In the genomic region with DNA sequence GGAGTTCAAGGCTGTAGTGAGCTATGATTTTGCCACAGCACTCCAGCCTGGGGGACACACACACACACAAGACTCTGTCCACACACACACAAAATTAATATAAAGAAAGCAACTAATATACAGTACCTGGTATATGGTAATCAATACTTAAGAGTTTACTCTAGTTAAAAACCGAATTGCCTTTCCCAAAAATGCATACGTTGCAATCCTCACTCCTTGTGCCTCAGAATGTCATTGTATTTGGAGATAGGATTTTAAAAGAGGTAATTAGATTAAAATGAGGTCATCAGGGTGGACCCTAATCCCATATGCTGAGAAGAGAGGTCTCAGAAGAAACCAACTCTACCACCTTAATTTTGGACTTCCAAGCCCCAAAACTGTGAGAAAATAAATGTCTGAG, we compare ENCODE assay signal across 28 cellular contexts.
"Had no signal": no experiment of that assay in that cellular context is flagged by ENCODE, and none has a peak within 500 bp of the region (broad histone marks: within the 10 kb centered on the region; RNA-seq: fewer than 3 reads in every experiment).

No MANE protein-coding gene starts in this region.

- DNase-seq: colonic mucosa; cortex of kidney; effector CD8-positive, alpha-beta T cell; effector memory CD8-positive, alpha-beta T cell; endodermal cell; erythroblast; esophagus squamous epithelium; foreskin fibroblast; foreskin melanocyte; gastrocnemius medialis; glutamatergic neuron; head of caudate nucleus; heart right ventricle; hippocampal formation; left cardiac atrium; left lung; left ventricle myocardium superior; lower lobe of right lung; mesenchymal stem cell; mucosa of descending colon; naive B cell had no signal

- H3K4me1 ChIP-seq: colonic mucosa, esophagus squamous epithelium, gastrocnemius medialis, left lung, lower lobe of right lung had no signal

- FAIRE-seq: endometrium, islet of Langerhans, keratinocyte had no signal

- H3K27ac ChIP-seq: colonic mucosa, epithelial cell of prostate, esophagus squamous epithelium, gastrocnemius medialis, heart right ventricle, left lung, lower lobe of right lung had no signal

- H3K4me3 ChIP-seq: colonic mucosa, esophagus squamous epithelium, gastrocnemius medialis, heart right ventricle, left lung, lower lobe of right lung, mucosa of descending colon had no signal

- H3K27ac Mint-ChIP-seq: dendritic cell treated with granulocyte-macrophage colony-stimulating factor and Interleukin-4, amounts not matched to agents 40 ng/mL and 50 ng/mL, for 4 days; effector memory CD8-positive, alpha-beta T cell; endodermal cell; mesothelial cell of epicardium; naive B cell had no signal

- ATAC-seq: effector memory CD8-positive, alpha-beta T cell; esophagus mucosa; gastrocnemius medialis; heart right ventricle; left cardiac atrium; left lung; left ventricle myocardium superior; lower lobe of right lung; mucosa of descending colon had no signal

- H3K4me3 Mint-ChIP-seq: dendritic cell treated with granulocyte-macrophage colony-stimulating factor and Interleukin-4, amounts not matched to agents 40 ng/mL and 50 ng/mL, for 4 days; effector memory CD8-positive, alpha-beta T cell; endodermal cell; mesothelial cell of epicardium; naive B cell had no signal

- H3K4me1 Mint-ChIP-seq: mesothelial cell of epicardium, naive B cell had no signal

- H3K27me3 ChIP-seq: colonic mucosa, esophagus squamous epithelium, gastrocnemius medialis, heart right ventricle, left lung had no signal

- H3K36me3 ChIP-seq: colonic mucosa, esophagus squamous epithelium, gastrocnemius medialis, heart right ventricle, left lung, lower lobe of right lung had no signal

- H3K9me3 ChIP-seq: colonic mucosa, gastrocnemius medialis, mucosa of descending colon had no signal
